8 cellular contexts compared by ENCODE assay signal in genomic region chr10:113326160-113327111, GRCh38.
DNase-seq lines count a peak whose midpoint lies in the region; ATAC-seq, FAIRE-seq and TF ChIP-seq lines count a peak whose summit lies in the region.

No MANE protein-coding gene starts in this region.

- intact Hi-C loops in ascending aorta (cut with DNase I): loop anchor here (1.0 to 5.0 kb wide), 2 partner anchors 59 to 196 kb away; no protein-coding TSS in a partner anchor

- H3K4me3 ChIP-seq in HUES64 (ENCODE audit: low read length) (no peak overlapping the region), ascending aorta (no peak overlapping the region), kidney epithelial cell (ENCODE audit: low read depth, low read length) (no peak overlapping the region), subcutaneous abdominal adipose tissue (ENCODE audit: low read depth in 1 of 5, low read length in 5 of 5) (no peak overlapping the region)

- peak overlapping the region; percentile 34; the same call in 1 of the 2 replicates for H3K9ac ChIP-seq in HUES64 (ENCODE audit: low read depth, low read length)
- H3K9ac ChIP-seq in subcutaneous abdominal adipose tissue (ENCODE audit: low read length in 5 of 5): peak overlapping the region in 2 of 5 donors; percentile 30 to 70

- no peak overlapping the region for H3K4me3 Mint-ChIP-seq in endothelial cell (ENCODE audit: unreplicated experiment)

- peaks cover 6% of the 10 kb centered on the region for H3K4me1 Mint-ChIP-seq in endothelial cell (ENCODE audit: unreplicated experiment)

- H3K4me1 ChIP-seq in HUES64 (ENCODE audit: insufficient read depth, low read length) (peaks cover 18% of the 10 kb centered on the region), ascending aorta (peaks cover 4 to 6% of the 10 kb centered on the region in 2 donors), subcutaneous abdominal adipose tissue (ENCODE audit: control insufficient read depth in 5 of 5, insufficient read depth in 5 of 5, low read length in 5 of 5) (peaks cover 0 to 23% (median 16%) of the 10 kb centered on the region in 5 donors)

- H3K27me3 ChIP-seq in HUES64 (ENCODE audit: insufficient read depth, low read length) (no peaks in the 10 kb centered on the region), ascending aorta (no peaks in the 10 kb centered on the region), kidney epithelial cell (ENCODE audit: control insufficient read depth, insufficient read depth, low read length) (no peaks in the 10 kb centered on the region), subcutaneous abdominal adipose tissue (ENCODE audit: control insufficient read depth in 5 of 5, insufficient read depth in 4 of 5, low read length in 5 of 5) (no peaks in the 10 kb centered on the region)

- H3K36me3 ChIP-seq in HUES64 (ENCODE audit: insufficient read depth, low read length) (no peaks in the 10 kb centered on the region), ascending aorta (no peaks in the 10 kb centered on the region), kidney epithelial cell (ENCODE audit: control insufficient read depth, insufficient read depth, low read length) (no peaks in the 10 kb centered on the region), subcutaneous abdominal adipose tissue (ENCODE audit: control insufficient read depth in 5 of 5, insufficient read depth in 5 of 5, low read length in 5 of 5) (no peaks in the 10 kb centered on the region)

- H3K9me3 ChIP-seq in HUES64 (ENCODE audit: insufficient read depth, low read depth, low read length) (no peaks in the 10 kb centered on the region), ascending aorta (no peaks in the 10 kb centered on the region), subcutaneous abdominal adipose tissue (ENCODE audit: control insufficient read depth in 5 of 5, low read length in 5 of 5) (no peaks in the 10 kb centered on the region)

- no peak for FAIRE-seq in GM12891 (lab: Jason Lieb, UNC)

- H3K27ac Mint-ChIP-seq in endothelial cell (ENCODE audit: unreplicated experiment): no peak overlapping the region

- DNase-seq in GM12891 (ENCODE audit: insufficient read length, low spot score) (peak; percentile 9), ascending aorta (ENCODE audit: low spot score in 2 of 2) (peak in 1 of 2 donors; percentile 88), kidney epithelial cell (ENCODE audit: low read depth) (peak; percentile 66), activated gamma-delta T cell treated with Interleukin-2 at 50 U/mL for 16 hours (no peak), endothelial cell (ENCODE audit: low spot score) (no peak)

- WGBS in HUES64: 60% methylated on average over 5 of the region's 5 CpGs

- H3K27me3 Mint-ChIP-seq in endothelial cell (ENCODE audit: unreplicated experiment): no peaks in the 10 kb centered on the region

- TF ChIP-seq CTCF in ascending aorta (IDR thresholded peaks at IDR 0.05) (peak in 1 of 3 experiments; percentile 33), kidney epithelial cell (IDR thresholded peaks at IDR 0.05; ENCODE audit: insufficient read depth, low read length, poor library complexity, severe bottlenecking) (peak; percentile 20), endothelial cell (IDR thresholded peaks at IDR 0.05; ENCODE audit: unreplicated experiment) (no peak)

- H3K9me3 Mint-ChIP-seq in endothelial cell (ENCODE audit: unreplicated experiment): no peaks in the 10 kb centered on the region

- H3K27ac ChIP-seq in HUES64 (ENCODE audit: low read depth, low read length): peak overlapping the region; percentile 69
- peak overlapping the region; percentile 62 to 81 for H3K27ac ChIP-seq in ascending aorta
- peak overlapping the region; percentile 80 for H3K27ac ChIP-seq in subcutaneous abdominal adipose tissue (ENCODE audit: low read depth, low read length)

- ATAC-seq in GM21825 (IDR thresholded peaks at IDR 0.05; ENCODE audit: unreplicated experiment): peak; percentile 93

- no peaks in the 10 kb centered on the region for H3K36me3 Mint-ChIP-seq in endothelial cell (ENCODE audit: low read depth, unreplicated experiment)

- no peak for TF ChIP-seq POLR2A in GM12891 (IDR thresholded peaks at IDR 0.05; ENCODE audit: low read depth, low read length)

TF ChIP-seq in GM12891, 5 proteins besides CTCF, POLR2A, EP300 and RAD21:
- TF ChIP-seq PAX5 (IDR thresholded peaks at IDR 0.05; ENCODE audit: insufficient read depth, low read length, severe bottlenecking) (no peak), SPI1 (IDR thresholded peaks at IDR 0.05; ENCODE audit: low read depth, low read length) (no peak), POLR2AphosphoS5 (IDR thresholded peaks at IDR 0.05; ENCODE audit: low read depth, low read length) (no peak), TAF1 (IDR thresholded peaks at IDR 0.05; ENCODE audit: low read depth, low read length) (no peak), POU2F2 (IDR thresholded peaks at IDR 0.05; ENCODE audit: low read depth, low read length) (no peak)

Comparison
In these comparisons a context has a peak if more than half of its experiments do, and no peak if none do; other contexts are left out.
1. DNase-seq: peak in GM12891 (single experiment) and kidney epithelial cell (single experiment); none in activated gamma-delta T cell treated with Interleukin-2 at 50 U/mL for 16 hours (single experiment) and endothelial cell (single experiment).
2. Peak in every context shown above with its lines, with median percentiles within 50 percentile points of each other: H3K27ac ChIP-seq.